Comparison of ENCODE assay signal across 1 cellular context in genomic region chr1:181091322-181092040, GRCh38.
TF ChIP-seq lines count a peak whose summit lies in the region.

No MANE protein-coding gene starts in this region.

TF ChIP-seq in GM23338, 12 proteins besides CTCF, POLR2A, EP300 and RAD21 (continued from another document):
- TF ChIP-seq ZNF462 (CRISPR knock-in tag; IDR thresholded peaks at IDR 0.05): no peak
- no peak for TF ChIP-seq EZH2 (IDR thresholded peaks at IDR 0.05; ENCODE audit: low read depth, unreplicated experiment)
- no peak for TF ChIP-seq EZH2phosphoT487 (IDR thresholded peaks at IDR 0.05; ENCODE audit: unreplicated experiment)
- no peak for TF ChIP-seq ZNF114 (CRISPR knock-in tag; IDR thresholded peaks at IDR 0.05)
- TF ChIP-seq NANOG (IDR thresholded peaks at IDR 0.05; ENCODE audit: borderline replicate concordance): no peak
